Comparison of ENCODE assay signal across 1 cellular context in genomic region chr9:133569891-133570651, GRCh38.
TF ChIP-seq lines count a peak whose summit lies in the region.

No MANE protein-coding gene starts in this region.

TF ChIP-seq in SK-N-SH, 30 proteins besides CTCF, POLR2A, EP300 and RAD21:
- TF ChIP-seq RFX5 (IDR thresholded peaks at IDR 0.05; ENCODE audit: low read length) (no peak), MAX (IDR thresholded peaks at IDR 0.05; ENCODE audit: low read depth) (no peak), GATA2 (CRISPR knock-in tag; IDR thresholded peaks at IDR 0.05) (peak; percentile 62), ZBTB33 (IDR thresholded peaks at IDR 0.05; ENCODE audit: borderline replicate concordance, low read depth) (no peak), FOXJ3 (CRISPR knock-in tag; IDR thresholded peaks at IDR 0.05) (no peak), MXI1 (IDR thresholded peaks at IDR 0.05; ENCODE audit: low read depth, low read length) (no peak), JUND (IDR thresholded peaks at IDR 0.05) (no peak), CHD2 (IDR thresholded peaks at IDR 0.05; ENCODE audit: low read length, partially characterized antibody) (peak; percentile 51), RCOR1 (IDR thresholded peaks at IDR 0.05; ENCODE audit: low read length) (peak; percentile 74; the same call in 1 of the 2 replicates), POLR2AphosphoS5 (IDR thresholded peaks at IDR 0.05; ENCODE audit: low read depth, low read length) (no peak), USF2 (IDR thresholded peaks at IDR 0.05; ENCODE audit: borderline replicate concordance, low read depth, low read length) (no peak)
